In genomic region chr10:35711615-35712411, GRCh38 we compare ENCODE assay signal across 12 cellular contexts.
DNase-seq lines count a peak whose midpoint lies in the region; ATAC-seq and TF ChIP-seq lines count a peak whose summit lies in the region.
"Had no signal": no experiment of that assay in that cellular context is flagged by ENCODE, and none has a peak within 500 bp of the region (broad histone marks: within the 10 kb centered on the region; RNA-seq: fewer than 3 reads in every experiment).

No MANE protein-coding gene starts in this region.

- no peaks in the 10 kb centered on the region for H3K36me3 Mint-ChIP-seq in stimulated activated naive B cell treated with anti-CD40 and anti-IgM and Interleukin-4, amounts not matched to agents 10 μg/mL and 1 μg/mL and 100 μg/mL, for 72 hours
- H3K36me3 Mint-ChIP-seq: CD8-positive, alpha-beta T cell had no signal

- intact Hi-C loops in uterus (cut with DNase I; ENCODE audit: low total_unique reads): no loop called here

- H3K9me3 ChIP-seq in mesenchymal stem cell (ENCODE audit: control insufficient read depth, low read length): peaks cover 2% of the 10 kb centered on the region
- H3K9me3 ChIP-seq in uterus: no peaks in the 10 kb centered on the region
- H3K9me3 ChIP-seq: BE2C had no signal

- H2AK5ac ChIP-seq in mesenchymal stem cell (ENCODE audit: low read length, severe bottlenecking): no peak overlapping the region

- H3K9me3 Mint-ChIP-seq in stimulated activated naive B cell treated with anti-CD40 and anti-IgM and Interleukin-4, amounts not matched to agents 10 μg/mL and 1 μg/mL and 100 μg/mL, for 72 hours: peaks cover 5 to 8% of the 10 kb centered on the region in 2 donors

- WGBS in mesenchymal stem cell: 76% methylated on average over 15 of the region's 15 CpGs

- H3K79me1 ChIP-seq in mesenchymal stem cell (replicated peaks; ENCODE audit: low read length, poor library complexity, severe bottlenecking): no peaks in the 10 kb centered on the region

- H3K27ac Mint-ChIP-seq in stimulated activated naive B cell treated with anti-CD40 and anti-IgM and Interleukin-4, amounts not matched to agents 10 μg/mL and 1 μg/mL and 100 μg/mL, for 72 hours: no peak overlapping the region
- H3K27ac Mint-ChIP-seq: CD8-positive, alpha-beta T cell had no signal

- no peak overlapping the region for H3K14ac ChIP-seq in mesenchymal stem cell (ENCODE audit: low read length in 2 of 2)

- H3K4me3 ChIP-seq in mesenchymal stem cell (ENCODE audit: insufficient read depth in 1 of 2, low read depth in 1 of 2, low read length in 2 of 2) (no peak overlapping the region), uterus (no peak overlapping the region)

- no peak overlapping the region for H2BK5ac ChIP-seq in mesenchymal stem cell (ENCODE audit: low read depth, low read length, poor library complexity, severe bottlenecking)

- peak overlapping the region; percentile 48 for H2BK15ac ChIP-seq in mesenchymal stem cell (ENCODE audit: low read depth, poor library complexity, severe bottlenecking)

- H3K9ac ChIP-seq in mesenchymal stem cell (ENCODE audit: low read length): no peak overlapping the region

- no peaks in the 10 kb centered on the region for H3K36me3 ChIP-seq in mesenchymal stem cell (ENCODE audit: control insufficient read depth in 1 of 2, insufficient read depth in 2 of 2, low read depth in 1 of 2, low read length in 2 of 2)
- no peaks in the 10 kb centered on the region for H3K36me3 ChIP-seq in uterus
- H3K36me3 ChIP-seq: BE2C had no signal

- H3K4me1 ChIP-seq in mesenchymal stem cell (ENCODE audit: control insufficient read depth, insufficient read depth, low read depth, low read length) (peaks cover 4% of the 10 kb centered on the region), uterus (no peaks in the 10 kb centered on the region)
- H3K4me1 ChIP-seq: BE2C had no signal

- H2BK120ac ChIP-seq in mesenchymal stem cell (ENCODE audit: low read depth, low read length): no peak overlapping the region

- ATAC-seq in GM21390 (IDR thresholded peaks at IDR 0.05; ENCODE audit: unreplicated experiment): no peak
- no peak for ATAC-seq in stimulated activated naive B cell treated with anti-CD40 and anti-IgM and Interleukin-4, amounts not matched to agents 10 μg/mL and 1 μg/mL and 100 μg/mL, for 72 hours (replicated peaks)
- ATAC-seq: CD8-positive, alpha-beta T cell had no signal

- no peaks in the 10 kb centered on the region for H3K4me1 Mint-ChIP-seq in stimulated activated naive B cell treated with anti-CD40 and anti-IgM and Interleukin-4, amounts not matched to agents 10 μg/mL and 1 μg/mL and 100 μg/mL, for 72 hours

- no peak overlapping the region for H2AFZ ChIP-seq in mesenchymal stem cell (ENCODE audit: low read depth, low read length)

- DNase-seq in ELR (ENCODE audit: low read depth) (peak; percentile 17), NCI-H1436 (lab: John Stamatoyannopoulos, UW) (peak; percentile 45), NCI-H774 (lab: John Stamatoyannopoulos, UW) (peak; percentile 16), mesenchymal stem cell (no peak), uterus (no peak)
- DNase-seq in stimulated activated naive B cell treated with anti-CD40 and anti-IgM and Interleukin-4, amounts not matched to agents 10 μg/mL and 1 μg/mL and 100 μg/mL, for 72 hours: no peak
- DNase-seq: BE2C; CD8-positive, alpha-beta T cell; NCI-H1092; NCI-H1694 treated with DMSO at 0.1 percent for 48 hours; NCI-H226 had no signal

- H3K27ac ChIP-seq in mesenchymal stem cell (ENCODE audit: low read length, poor library complexity, severe bottlenecking) (no peak overlapping the region), uterus (no peak overlapping the region)

- no peak overlapping the region for H3K23ac ChIP-seq in mesenchymal stem cell (ENCODE audit: low read length in 2 of 2)

- H3K18ac ChIP-seq in mesenchymal stem cell (ENCODE audit: low read depth in 1 of 2, low read length in 2 of 2): peak overlapping the region in 1 of 2 experiments; percentile 37

- no peak overlapping the region for H3K4me3 Mint-ChIP-seq in stimulated activated naive B cell treated with anti-CD40 and anti-IgM and Interleukin-4, amounts not matched to agents 10 μg/mL and 1 μg/mL and 100 μg/mL, for 72 hours
- H3K4me3 Mint-ChIP-seq: CD8-positive, alpha-beta T cell had no signal

- H3K27me3 ChIP-seq in mesenchymal stem cell (ENCODE audit: control insufficient read depth in 1 of 2, insufficient read depth in 1 of 2, low read length in 2 of 2) (peaks cover 0 to 14% of the 10 kb centered on the region in 2 experiments), uterus (no peaks in the 10 kb centered on the region)
- H3K27me3 ChIP-seq: BE2C had no signal

- H3K4me2 ChIP-seq in mesenchymal stem cell (ENCODE audit: low read length, poor library complexity, severe bottlenecking): no peak overlapping the region

- H4K91ac ChIP-seq in mesenchymal stem cell (ENCODE audit: low read length): no peak overlapping the region

- H3K4ac ChIP-seq in mesenchymal stem cell (ENCODE audit: low read depth in 1 of 2, low read length in 2 of 2): no peak overlapping the region

- no peak overlapping the region for H2BK12ac ChIP-seq in mesenchymal stem cell (ENCODE audit: low read length in 2 of 2)

- TF ChIP-seq CTCF in uterus (IDR thresholded peaks at IDR 0.05): no peak

- H4K8ac ChIP-seq in mesenchymal stem cell (ENCODE audit: low read length): no peak overlapping the region

- TF ChIP-seq POLR2A in uterus (IDR thresholded peaks at IDR 0.05): no peak

- peaks cover 12 to 19% of the 10 kb centered on the region in 2 donors for H3K27me3 Mint-ChIP-seq in stimulated activated naive B cell treated with anti-CD40 and anti-IgM and Interleukin-4, amounts not matched to agents 10 μg/mL and 1 μg/mL and 100 μg/mL, for 72 hours

Comparison
In these comparisons a context has a peak if more than half of its experiments do, and no peak if none do; other contexts are left out.
1. DNase-seq: peak in ELR (single experiment), NCI-H1436 (single experiment) and NCI-H774 (single experiment); none in mesenchymal stem cell (single experiment), stimulated activated naive B cell treated with anti-CD40 and anti-IgM and Interleukin-4, amounts not matched to agents 10 μg/mL and 1 μg/mL and 100 μg/mL, for 72 hours (single experiment) and uterus (0 of 2).